12 cellular contexts compared by ENCODE assay signal in the genomic region with DNA sequence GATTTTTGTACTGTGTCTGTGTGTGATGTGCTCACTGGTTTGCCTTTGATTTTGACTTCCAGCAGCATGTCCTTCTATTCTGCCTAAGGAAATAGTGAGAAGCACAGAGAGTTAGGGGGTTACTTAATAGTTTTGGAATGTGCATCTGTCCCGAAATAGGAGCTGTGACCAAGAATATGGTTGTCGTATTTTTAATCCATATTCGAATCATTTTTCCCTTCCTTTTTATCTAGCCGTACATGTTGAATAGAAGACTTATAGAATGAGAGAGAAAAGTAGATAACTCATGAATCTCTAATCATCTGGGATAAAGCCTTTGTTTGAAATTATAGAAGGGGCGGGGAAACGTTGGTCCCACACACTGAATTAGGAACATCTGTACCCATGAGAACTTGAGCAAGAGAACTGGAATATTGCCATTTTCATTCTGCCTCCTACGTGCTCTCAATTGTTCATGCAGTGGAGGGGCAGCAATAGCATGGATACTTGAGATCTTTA. TPM values are rescaled to one million over a fixed set of nuclear protein-coding genes. Genes with fewer than 3 reads are reported as not detected.
DNase-seq lines count a peak whose midpoint lies in the region; ATAC-seq and TF ChIP-seq lines count a peak whose summit lies in the region.
"Had no signal": no experiment of that assay in that cellular context is flagged by ENCODE, and none has a peak within 500 bp of the region (broad histone marks: within the 10 kb centered on the region; RNA-seq: fewer than 3 reads in every experiment).

No MANE protein-coding gene starts in this region.

- no peak overlapping the region for H3K4me3 Mint-ChIP-seq in activated CD4-positive, alpha-beta T cell treated with anti-CD3 and anti-CD28 coated beads, Interleukin-2, amount 10 ng/mL, durations not matched to agents 24 days and 14 days
- H3K4me3 Mint-ChIP-seq in CD8-positive, alpha-beta T cell, result no peak overlapping the region
- H3K4me3 Mint-ChIP-seq: central memory CD8-positive, alpha-beta T cell; WTC11 had no signal

- no peaks in the 10 kb centered on the region for H3K9me3 ChIP-seq in upper lobe of left lung
- no peaks in the 10 kb centered on the region for H3K9me3 ChIP-seq in CD8-positive, alpha-beta T cell (ENCODE audit: low read length)

- intact Hi-C loops in activated CD4-positive, alpha-beta T cell treated with anti-CD3 and anti-CD28 coated beads, Interleukin-2, amount 10 ng/mL, durations not matched to agents 24 days and 14 days (cut with micrococcal nuclease), result loop anchor here (2.0 kb wide), 1 partner anchor 14 kb away; no protein-coding TSS in a partner anchor
- intact Hi-C loops in CD8-positive, alpha-beta T cell (cut with DNase I, micrococcal nuclease), result no loop called here

- H3K4me3 ChIP-seq in coronary artery (peak overlapping the region; percentile 29), upper lobe of left lung (no peak overlapping the region)
- H3K4me3 ChIP-seq in CD8-positive, alpha-beta T cell (ENCODE audit: low read depth, low read length), result no peak overlapping the region

- TF ChIP-seq CTCF in coronary artery (IDR thresholded peaks at IDR 0.05), result no peak
- no peak for TF ChIP-seq CTCF in upper lobe of left lung (IDR thresholded peaks at IDR 0.05)
- TF ChIP-seq CTCF in CD8-positive, alpha-beta T cell (IDR thresholded peaks at IDR 0.05), result no peak

- peak overlapping the region; percentile 0 for H3K27ac Mint-ChIP-seq in activated CD4-positive, alpha-beta T cell treated with anti-CD3 and anti-CD28 coated beads, Interleukin-2, amount 10 ng/mL, durations not matched to agents 24 days and 14 days
- H3K27ac Mint-ChIP-seq in CD8-positive, alpha-beta T cell, result no peak overlapping the region
- H3K27ac Mint-ChIP-seq: WTC11 had no signal

- H3K4me1 Mint-ChIP-seq in activated CD4-positive, alpha-beta T cell treated with anti-CD3 and anti-CD28 coated beads, Interleukin-2, amount 10 ng/mL, durations not matched to agents 24 days and 14 days, result peaks cover 44% of the 10 kb centered on the region
- peaks cover 63% of the 10 kb centered on the region for H3K4me1 Mint-ChIP-seq in CD8-positive, alpha-beta T cell (ENCODE audit: low read depth)

- no peak for TF ChIP-seq POLR2A in upper lobe of left lung (IDR thresholded peaks at IDR 0.05)

- WGBS in upper lobe of left lung, 2 donors, result 65 to 68% methylated on average over 7 of the region's 7 CpGs

- no peaks in the 10 kb centered on the region for H3K36me3 ChIP-seq in upper lobe of left lung
- H3K36me3 ChIP-seq in CD8-positive, alpha-beta T cell (ENCODE audit: insufficient read depth, low read length), result no peaks in the 10 kb centered on the region

- peak overlapping the region; percentile 78 to 79 for H3K27ac ChIP-seq in coronary artery
- H3K27ac ChIP-seq in upper lobe of left lung, result peak overlapping the region in 3 of 4 donors; percentile 63 to 67 (median 67)
- no peak overlapping the region for H3K27ac ChIP-seq in CD8-positive, alpha-beta T cell (ENCODE audit: low read depth, low read length)

- H3K4me1 ChIP-seq in upper lobe of left lung, result peaks cover 24 to 36% (median 29%) of the 10 kb centered on the region in 4 donors
- peaks cover 21% of the 10 kb centered on the region for H3K4me1 ChIP-seq in CD8-positive, alpha-beta T cell (ENCODE audit: insufficient read depth, low read length)

- H3K36me3 Mint-ChIP-seq in activated CD4-positive, alpha-beta T cell treated with anti-CD3 and anti-CD28 coated beads, Interleukin-2, amount 10 ng/mL, durations not matched to agents 24 days and 14 days (ENCODE audit: low read depth), result peaks cover 32% of the 10 kb centered on the region
- peaks cover 42% of the 10 kb centered on the region for H3K36me3 Mint-ChIP-seq in CD8-positive, alpha-beta T cell
- H3K36me3 Mint-ChIP-seq: WTC11 had no signal

- peak in 1 of 2 donors; percentile 77 for ATAC-seq in upper lobe of left lung (ENCODE audit: low FRiP score in 2 of 2)
- no peak for ATAC-seq in CD8-positive, alpha-beta T cell
- ATAC-seq: WTC11 had no signal

- CTCF ChIA-PET in CD8-positive, alpha-beta T cell (lab: Charles Lee), result interaction anchor here (1.0 kb wide), 1 partner anchor 136 kb away, joined by 3 read pairs; no protein-coding TSS in a partner anchor

- no peaks in the 10 kb centered on the region for H3K27me3 ChIP-seq in upper lobe of left lung
- H3K27me3 ChIP-seq in CD8-positive, alpha-beta T cell (ENCODE audit: insufficient read depth, low read length), result no peaks in the 10 kb centered on the region

- no peaks in the 10 kb centered on the region for H3K27me3 Mint-ChIP-seq in activated CD4-positive, alpha-beta T cell treated with anti-CD3 and anti-CD28 coated beads, Interleukin-2, amount 10 ng/mL, durations not matched to agents 24 days and 14 days
- H3K27me3 Mint-ChIP-seq in CD8-positive, alpha-beta T cell (ENCODE audit: low read depth), result no peaks in the 10 kb centered on the region
- H3K27me3 Mint-ChIP-seq: central memory CD8-positive, alpha-beta T cell had no signal

- POLR2A ChIA-PET in CD8-positive, alpha-beta T cell (lab: Charles Lee), result interaction anchor here (1.0 kb wide), 1 partner anchor 13 kb away, joined by 3 read pairs; no protein-coding TSS in a partner anchor

- no peaks in the 10 kb centered on the region for H3K9me3 Mint-ChIP-seq in activated CD4-positive, alpha-beta T cell treated with anti-CD3 and anti-CD28 coated beads, Interleukin-2, amount 10 ng/mL, durations not matched to agents 24 days and 14 days
- H3K9me3 Mint-ChIP-seq in CD8-positive, alpha-beta T cell, result no peaks in the 10 kb centered on the region
- H3K9me3 Mint-ChIP-seq: central memory CD8-positive, alpha-beta T cell; WTC11 had no signal

- DNase-seq in activated CD4-positive, alpha-beta T cell treated with anti-CD3 and anti-CD28 coated beads, Interleukin-2, amount 10 ng/mL, durations not matched to agents 24 days and 14 days, result no peak
- DNase-seq in activated CD4-positive, alpha-beta T cell treated with anti-CD3 and anti-CD28 coated beads, Interleukin-2, amount 50 U/mL, for 48 hours, result no peak
- DNase-seq in coronary artery (ENCODE audit: low spot score) (no peak), midbrain (lab: John Stamatoyannopoulos, UW) (peak; percentile 62), upper lobe of left lung (no peak), NCI-H510A (lab: John Stamatoyannopoulos, UW) (no peak), SKM-1 (lab: John Stamatoyannopoulos, UW; ENCODE audit: unreplicated experiment) (no peak)
- no peak for DNase-seq in CD8-positive, alpha-beta T cell
- DNase-seq: H7, NCI-H526 treated with DMSO at 0.1 percent for 48 hours had no signal

- no peak for TF ChIP-seq EP300 in upper lobe of left lung (IDR thresholded peaks at IDR 0.05)

RNA-seq across cellular contexts. Expression of a gene that starts 23.6 kb away (rescaled TPM):
- 48.8 and 54.2 TPM in 2 replicates for total RNA-seq in activated CD4-positive, alpha-beta T cell treated with anti-CD3 and anti-CD28 coated beads, Interleukin-2, amount 10 ng/mL, durations not matched to agents 24 days and 14 days
- total RNA-seq in upper lobe of left lung, result 10 to 100 TPM; 30.9 to 42.7 (median 35.1) TPM
- total RNA-seq in CD8-positive, alpha-beta T cell, result 10 to 100 TPM; 74.0 to 77.9 TPM
